10 cellular contexts compared by ENCODE assay signal in genomic region chr6:77456531-77457248, GRCh38. TPM values are rescaled to one million over a fixed set of nuclear protein-coding genes. Genes with fewer than 3 reads are reported as not detected.
A peak's percentile ranks its signal among the peaks of the same experiment; 100 is the strongest.
DNase-seq lines count a peak whose midpoint lies in the region; FAIRE-seq and TF ChIP-seq lines count a peak whose summit lies in the region.
"Had no signal": no experiment of that assay in that cellular context is flagged by ENCODE, and none has a peak within 500 bp of the region (broad histone marks: within the 10 kb centered on the region; RNA-seq: fewer than 3 reads in every experiment).

No MANE protein-coding gene starts in this region.

- H3K4me2 ChIP-seq in astrocyte (ENCODE audit: low read length): peak overlapping the region; percentile 26

- H3K27me3 ChIP-seq in breast epithelium: no peaks in the 10 kb centered on the region
- H3K27me3 ChIP-seq in astrocyte (ENCODE audit: insufficient read depth, low read length): no peaks in the 10 kb centered on the region
- H3K27me3 ChIP-seq in left ventricle myocardium inferior (ENCODE audit: low read depth): peaks cover 8% of the 10 kb centered on the region

- no peak overlapping the region for H3K27ac ChIP-seq in breast epithelium
- H3K27ac ChIP-seq in astrocyte (ENCODE audit: low read depth, low read length): peak overlapping the region; percentile 93
- peak overlapping the region; percentile 68 for H3K27ac ChIP-seq in left ventricle myocardium inferior (replicated peaks)

- POLR2A ChIA-PET in MCF 10A (lab: Yijun Ruan, JAX): interaction anchor here (0.7 to 1.3 kb wide), 2 partner anchors 774 to 925 kb away, joined by 3 to 6 read pairs; no protein-coding TSS in a partner anchor
- POLR2A ChIA-PET in activated CD4-positive, alpha-beta memory T cell treated with anti-CD3 and anti-CD28 coated beads, Interleukin-2, amount 10 ng/mL, durations not matched to agents 7 days and 5 days (lab: Charles Lee): no interaction called here

- H3K36me3 Mint-ChIP-seq in MCF 10A (ENCODE audit: insufficient read depth, unreplicated experiment) (peaks cover 5% of the 10 kb centered on the region), astrocyte (ENCODE audit: low read depth, unreplicated experiment) (no peaks in the 10 kb centered on the region)
- H3K36me3 Mint-ChIP-seq in activated CD4-positive, alpha-beta memory T cell treated with anti-CD3 and anti-CD28 coated beads, Interleukin-2, amount 10 ng/mL, durations not matched to agents 7 days and 5 days (ENCODE audit: low read depth): no peaks in the 10 kb centered on the region

- no peak overlapping the region for H3K4me3 Mint-ChIP-seq in MCF 10A (ENCODE audit: unreplicated experiment)
- no peak overlapping the region for H3K4me3 Mint-ChIP-seq in astrocyte (ENCODE audit: unreplicated experiment)
- no peak overlapping the region for H3K4me3 Mint-ChIP-seq in activated CD4-positive, alpha-beta memory T cell treated with anti-CD3 and anti-CD28 coated beads, Interleukin-2, amount 10 ng/mL, durations not matched to agents 7 days and 5 days

- H3K4me3 ChIP-seq in breast epithelium (no peak overlapping the region), astrocyte (ENCODE audit: insufficient read depth, low read depth, low read length) (no peak overlapping the region), left ventricle myocardium inferior (no peak overlapping the region)

- H3K27ac Mint-ChIP-seq in MCF 10A (ENCODE audit: low read depth, unreplicated experiment) (peak overlapping the region; percentile 79), astrocyte (ENCODE audit: unreplicated experiment) (peak overlapping the region; percentile 100)
- H3K27ac Mint-ChIP-seq in activated CD4-positive, alpha-beta memory T cell treated with anti-CD3 and anti-CD28 coated beads, Interleukin-2, amount 10 ng/mL, durations not matched to agents 7 days and 5 days: no peak overlapping the region

- H3K9me3 Mint-ChIP-seq in MCF 10A (ENCODE audit: unreplicated experiment) (no peaks in the 10 kb centered on the region), astrocyte (ENCODE audit: unreplicated experiment) (no peaks in the 10 kb centered on the region)
- H3K9me3 Mint-ChIP-seq in activated CD4-positive, alpha-beta memory T cell treated with anti-CD3 and anti-CD28 coated beads, Interleukin-2, amount 10 ng/mL, durations not matched to agents 7 days and 5 days: no peaks in the 10 kb centered on the region

- H4K20me1 ChIP-seq in astrocyte (ENCODE audit: insufficient read depth, low read length): no peaks in the 10 kb centered on the region

- H3K36me3 ChIP-seq in breast epithelium (no peaks in the 10 kb centered on the region), astrocyte (ENCODE audit: insufficient read depth, low read length) (no peaks in the 10 kb centered on the region), left ventricle myocardium inferior (no peaks in the 10 kb centered on the region)

- no peak for TF ChIP-seq POLR2A in breast epithelium (IDR thresholded peaks at IDR 0.05)

- DNase-seq in MCF 10A (ENCODE audit: unreplicated experiment) (peak; percentile 96), breast epithelium (ENCODE audit: low spot score in 2 of 2) (no peak), astrocyte (ENCODE audit: low read depth) (peak; percentile 99), left ventricle myocardium inferior (no peak), urothelium cell line (ENCODE audit: low spot score) (peak; percentile 51), NCI-H1417 (lab: John Stamatoyannopoulos, UW) (no peak)
- no peak for DNase-seq in activated effector memory CD4-positive, alpha-beta T cell treated with anti-CD3 and anti-CD28 coated beads, Interleukin-2, amount 50 U/mL, for 16 hours
- no peak for DNase-seq in activated CD4-positive, alpha-beta memory T cell treated with anti-CD3 and anti-CD28 coated beads, Interleukin-2, amount 10 ng/mL, durations not matched to agents 7 days and 5 days
- DNase-seq: central memory CD4-positive, alpha-beta T cell had no signal

- CTCF ChIA-PET in MCF 10A (lab: Yijun Ruan, JAX): interaction anchor here (0.6 to 3.1 kb wide), 15 partner anchors 10 to 1563 kb away, joined by 3 to 14 read pairs (median 3); no protein-coding TSS in a partner anchor
- CTCF ChIA-PET in activated CD4-positive, alpha-beta memory T cell treated with anti-CD3 and anti-CD28 coated beads, Interleukin-2, amount 10 ng/mL, durations not matched to agents 7 days and 5 days (lab: Charles Lee): interaction anchor here (0.8 to 1.2 kb wide), 2 partner anchors 10 to 12 kb away, joined by 3 to 4 read pairs; no protein-coding TSS in a partner anchor

- TF ChIP-seq CTCF in MCF 10A (IDR thresholded peaks at IDR 0.05; ENCODE audit: unreplicated experiment) (no peak), breast epithelium (IDR thresholded peaks at IDR 0.05) (no peak), astrocyte (IDR thresholded peaks at IDR 0.05; ENCODE audit: insufficient read depth, low read depth, low read length) (no peak), left ventricle myocardium inferior (IDR thresholded peaks at IDR 0.05; ENCODE audit: borderline replicate concordance) (no peak)

- H2AFZ ChIP-seq in astrocyte (ENCODE audit: low read depth, low read length): no peak overlapping the region

- FAIRE-seq in astrocyte (lab: Jason Lieb, UNC) (peak; percentile 92), urothelium cell line (lab: Jason Lieb, UNC) (no peak)
- FAIRE-seq: A204.1 had no signal

- intact Hi-C loops in MCF 10A (cut with micrococcal nuclease): loop anchor here (1.0 to 10.0 kb wide), 4 partner anchors 512 to 1563 kb away; no protein-coding TSS in a partner anchor
- intact Hi-C loops in breast epithelium (cut with DNase I; ENCODE audit: low total_unique reads): no loop called here
- intact Hi-C loops in left ventricle myocardium inferior (cut with micrococcal nuclease): loop anchor here (10.0 kb wide), 2 partner anchors 772 to 1522 kb away; no protein-coding TSS in a partner anchor

- TSS peak; percentile 98 for BruUV-seq in MCF 10A (replicated peaks; lab: Mats Ljungman, UMichigan)

- peak overlapping the region; percentile 54 for H3K9ac ChIP-seq in astrocyte (ENCODE audit: low read length)

- peaks cover 5% of the 10 kb centered on the region for H3K79me2 ChIP-seq in astrocyte (ENCODE audit: insufficient read depth, low read length)

- H3K9me3 ChIP-seq in breast epithelium: no peaks in the 10 kb centered on the region
- no peaks in the 10 kb centered on the region for H3K9me3 ChIP-seq in astrocyte (ENCODE audit: insufficient read depth, low read depth, low read length)
- H3K9me3 ChIP-seq in left ventricle myocardium inferior (replicated peaks): no peaks in the 10 kb centered on the region

- H3K27me3 Mint-ChIP-seq in MCF 10A (ENCODE audit: insufficient read depth, unreplicated experiment) (no peaks in the 10 kb centered on the region), astrocyte (ENCODE audit: low read depth, unreplicated experiment) (peaks cover 3% of the 10 kb centered on the region)
- H3K27me3 Mint-ChIP-seq in activated CD4-positive, alpha-beta memory T cell treated with anti-CD3 and anti-CD28 coated beads, Interleukin-2, amount 10 ng/mL, durations not matched to agents 7 days and 5 days: peaks cover 20% of the 10 kb centered on the region

- H3K4me1 Mint-ChIP-seq in MCF 10A (ENCODE audit: insufficient read depth, unreplicated experiment) (peaks cover 11% of the 10 kb centered on the region), astrocyte (ENCODE audit: low read depth, unreplicated experiment) (peaks cover 25% of the 10 kb centered on the region)
- no peaks in the 10 kb centered on the region for H3K4me1 Mint-ChIP-seq in activated CD4-positive, alpha-beta memory T cell treated with anti-CD3 and anti-CD28 coated beads, Interleukin-2, amount 10 ng/mL, durations not matched to agents 7 days and 5 days

- no peaks in the 10 kb centered on the region for H3K4me1 ChIP-seq in breast epithelium
- peaks cover 21% of the 10 kb centered on the region for H3K4me1 ChIP-seq in astrocyte (ENCODE audit: insufficient read depth, low read length)
- H3K4me1 ChIP-seq in left ventricle myocardium inferior: peaks cover 4% of the 10 kb centered on the region

RNA-seq across cellular contexts. Expression of gene HTR1B, which starts 6.6 kb away (rescaled TPM):
- total RNA-seq in MCF 10A (2022) (not detected in 2 replicates), breast epithelium (under 1 TPM in 2 of 3 donors, not detected in 1; 0.15 to 0.33 TPM), astrocyte (1.2 and 1.9 TPM in 2 replicates), left ventricle myocardium inferior (not detected)
- total RNA-seq in activated CD4-positive, alpha-beta memory T cell treated with anti-CD3 and anti-CD28 coated beads, Interleukin-2, amount 10 ng/mL, durations not matched to agents 7 days and 5 days: not detected

Comparison
In these comparisons a context has a peak if more than half of its experiments do, and no peak if none do; other contexts are left out.
1. DNase-seq: peak in MCF 10A (single experiment), astrocyte (single experiment) and urothelium cell line (single experiment); none in breast epithelium (0 of 2), left ventricle myocardium inferior (single experiment), NCI-H1417 (0 of 3), activated effector memory CD4-positive, alpha-beta T cell treated with anti-CD3 and anti-CD28 coated beads, Interleukin-2, amount 50 U/mL, for 16 hours (single experiment) and activated CD4-positive, alpha-beta memory T cell treated with anti-CD3 and anti-CD28 coated beads, Interleukin-2, amount 10 ng/mL, durations not matched to agents 7 days and 5 days (single experiment).
2. H3K27ac ChIP-seq: peak in astrocyte (single experiment) and left ventricle myocardium inferior (single experiment); none in breast epithelium (0 of 2).